ENCODE assay signal across 8 cellular contexts in the genomic region with DNA sequence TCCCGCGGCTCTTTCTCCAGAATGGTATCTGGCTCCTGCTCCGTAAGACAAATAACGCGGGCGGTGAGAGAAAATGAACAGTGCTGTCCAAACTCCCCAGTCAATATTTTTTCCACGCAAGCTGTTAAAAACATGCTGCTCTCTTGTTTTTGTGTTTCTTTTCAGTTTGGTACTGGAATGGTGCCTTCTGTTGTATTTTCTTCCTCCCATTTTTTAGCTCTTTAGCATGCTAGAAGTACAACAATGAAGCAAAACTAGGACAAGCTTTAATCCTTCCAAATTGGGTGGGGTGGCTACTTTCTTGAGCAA. TPM values are rescaled to one million over a fixed set of nuclear protein-coding genes. Genes with fewer than 3 reads are reported as not detected.
DNase-seq lines count a peak whose midpoint lies in the region; ATAC-seq, FAIRE-seq and TF ChIP-seq lines count a peak whose summit lies in the region.

No MANE protein-coding gene starts in this region.

- ATAC-seq in GM19324 (IDR thresholded peaks at IDR 0.05; ENCODE audit: low FRiP score, unreplicated experiment) = peak; percentile 3
- ATAC-seq in HG02571 (IDR thresholded peaks at IDR 0.05; ENCODE audit: unreplicated experiment) = no peak

- H3K9ac ChIP-seq in colonic mucosa (ENCODE audit: low read depth in 2 of 2, low read length in 2 of 2) = peak overlapping the region; percentile 77 to 93

- H3K27ac ChIP-seq in colonic mucosa = peak overlapping the region; percentile 78
- peak overlapping the region; percentile 97 for H3K27ac ChIP-seq in muscle layer of duodenum (ENCODE audit: low read length)

- FAIRE-seq in frontal cortex (lab: Jason Lieb, UNC) = no peak

- H3K27me3 ChIP-seq in colonic mucosa (no peaks in the 10 kb centered on the region), muscle layer of duodenum (ENCODE audit: low read depth, low read length) (no peaks in the 10 kb centered on the region)

- no peaks in the 10 kb centered on the region for H3K4me1 ChIP-seq in colonic mucosa
- H3K4me1 ChIP-seq in muscle layer of duodenum (ENCODE audit: control insufficient read depth in 1 of 2, insufficient read depth in 2 of 2, low read length in 2 of 2) = peaks cover 0 to 32% of the 10 kb centered on the region in 2 donors

- no peaks in the 10 kb centered on the region for H3K36me3 ChIP-seq in colonic mucosa
- peaks cover 9 to 15% of the 10 kb centered on the region in 2 donors for H3K36me3 ChIP-seq in muscle layer of duodenum (ENCODE audit: control insufficient read depth in 1 of 2, insufficient read depth in 2 of 2, low read length in 2 of 2)

- DNase-seq in Jurkat, Clone E6-1 (ENCODE audit: low read depth, low spot score) = no peak
- DNase-seq in colonic mucosa (no peak), frontal cortex (ENCODE audit: low spot score in 2 of 2) (no peak), dermis blood vessel endothelial cell (no peak), GF-D8 (lab: John Stamatoyannopoulos, UW) (no peak)

- intact Hi-C loops in colonic mucosa (cut with DNase I) = no loop called here

- no peak for TF ChIP-seq CTCF in colonic mucosa (IDR thresholded peaks at IDR 0.05)

- H3K9me3 ChIP-seq in colonic mucosa = no peaks in the 10 kb centered on the region
- no peaks in the 10 kb centered on the region for H3K9me3 ChIP-seq in muscle layer of duodenum (ENCODE audit: control insufficient read depth in 1 of 2, low read length in 2 of 2)

- H3K4me3 ChIP-seq in Jurkat, Clone E6-1 (ENCODE audit: low read length) = peak overlapping the region; percentile 83
- H3K4me3 ChIP-seq in colonic mucosa (peak overlapping the region; percentile 96), muscle layer of duodenum (ENCODE audit: low read depth in 1 of 2, low read length in 2 of 2) (peak overlapping the region; percentile 85 to 93)

RNA-seq across cellular contexts. Expression of gene PPP2R1B, which starts 0.6 kb away (rescaled TPM):
- polyA plus RNA-seq in Jurkat, Clone E6-1 (2012; ENCODE audit: insufficient read depth, insufficient read length) = 46.3 TPM
- total RNA-seq in colonic mucosa (10 to 100 TPM; 45.9 to 57.0 TPM), frontal cortex (22.0 TPM), dermis blood vessel endothelial cell (52.6 and 72.7 TPM in 2 replicates)
